Comparison of ENCODE assay signal across 18 cellular contexts in the genomic region with DNA sequence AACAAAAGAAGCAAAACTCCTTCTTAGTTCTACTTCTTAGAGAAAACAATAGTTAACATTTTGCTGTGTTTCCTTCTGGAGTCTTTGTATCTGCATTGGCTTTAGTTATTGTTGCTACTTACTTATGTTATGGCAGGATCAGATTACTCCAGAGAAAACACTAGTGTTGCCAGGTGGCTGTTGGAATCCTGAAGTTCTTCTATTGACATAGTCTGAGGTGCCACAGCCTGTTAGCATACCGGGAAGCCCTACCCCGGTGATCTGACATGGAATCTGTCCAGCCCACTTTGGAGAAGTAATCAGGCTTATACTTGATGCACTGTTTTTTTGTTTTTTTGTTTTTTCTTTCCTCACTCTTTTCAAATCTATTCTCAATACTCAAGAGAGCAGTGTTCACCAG.
DNase-seq lines count a peak whose midpoint lies in the region; ATAC-seq and TF ChIP-seq lines count a peak whose summit lies in the region.
"Had no signal": no experiment of that assay in that cellular context is flagged by ENCODE, and none has a peak within 500 bp of the region (broad histone marks: within the 10 kb centered on the region; RNA-seq: fewer than 3 reads in every experiment).

No MANE protein-coding gene starts in this region.

- ATAC-seq in lung (ENCODE audit: insufficient read depth, low FRiP score) = no peak
- no peak for ATAC-seq in GM18873 (IDR thresholded peaks at IDR 0.05; ENCODE audit: low FRiP score, unreplicated experiment)
- ATAC-seq in HG03139 (IDR thresholded peaks at IDR 0.05; ENCODE audit: unreplicated experiment) = no peak
- no peak for ATAC-seq in GM21723 (IDR thresholded peaks at IDR 0.05; ENCODE audit: unreplicated experiment)
- no peak for ATAC-seq in heart right ventricle
- ATAC-seq: Panc1, T-helper 17 cell had no signal

- intact Hi-C loops in heart right ventricle (cut with DNase I) = no loop called here

- TF ChIP-seq CTCF in lung (IDR thresholded peaks at IDR 0.05; ENCODE audit: control extremely low read depth, extremely low read depth) = no peak
- no peak for TF ChIP-seq CTCF in heart right ventricle (IDR thresholded peaks at IDR 0.05)

- H3K27ac ChIP-seq in lung (ENCODE audit: low read depth in 1 of 2, low read length in 1 of 2) (no peak overlapping the region), heart right ventricle (no peak overlapping the region)
- H3K27ac ChIP-seq: cardiac muscle cell, epithelial cell of prostate, parathyroid adenoma, vagina had no signal

- 48 to 83% methylated on average over 2 of the region's 2 CpGs for WGBS in lung, 2 donors
- WGBS in heart right ventricle, 2 donors = 23 to 31% methylated on average over 2 of the region's 2 CpGs

- H3K4me1 ChIP-seq in lung (ENCODE audit: control insufficient read depth in 2 of 2, insufficient read depth in 2 of 2, low read length in 2 of 2) (no peaks in the 10 kb centered on the region), heart right ventricle (no peaks in the 10 kb centered on the region)
- H3K4me1 ChIP-seq: parathyroid adenoma, vagina had no signal

- H3K36me3 ChIP-seq in lung (ENCODE audit: control insufficient read depth in 2 of 2, insufficient read depth in 2 of 2, low read length in 2 of 2) (no peaks in the 10 kb centered on the region), heart right ventricle (no peaks in the 10 kb centered on the region)
- H3K36me3 ChIP-seq: cardiac muscle cell, vagina had no signal

- H3K4me3 ChIP-seq in lung (no peak overlapping the region), heart right ventricle (no peak overlapping the region)
- H3K4me3 ChIP-seq: cardiac muscle cell, vagina had no signal

- H3K9me3 ChIP-seq in lung (ENCODE audit: control insufficient read depth in 2 of 2, insufficient read depth in 1 of 2, low read length in 1 of 2) (peaks cover 0 to 2% of the 10 kb centered on the region in 2 donors), heart right ventricle (peaks cover 0 to 32% (median 0%) of the 10 kb centered on the region in 11 donors)
- H3K9me3 ChIP-seq: vagina had no signal

- DNase-seq in DMS153 (lab: John Stamatoyannopoulos, UW) (peak; percentile 82), NCI-H2107 (lab: John Stamatoyannopoulos, UW) (peak; percentile 4), SW480 (ENCODE audit: low spot score) (peak; percentile 55), lung (ENCODE audit: low spot score) (peak; percentile 49), heart right ventricle (no peak)
- DNase-seq: activated CD4-positive, alpha-beta memory T cell treated with anti-CD3 and anti-CD28 coated beads for 36 hours; activated gamma-delta T cell; GOT3; stimulated activated CD4-positive, alpha-beta T cell treated with anti-CD3 and anti-CD28 coated beads, Interleukin-1b, Interleukin-23, amount 100 ng/mL, for 48 hours; T-helper 17 cell had no signal

- H3K27me3 ChIP-seq in lung (ENCODE audit: control insufficient read depth, insufficient read depth) = no peaks in the 10 kb centered on the region
- H3K27me3 ChIP-seq in heart right ventricle = no peaks in the 10 kb centered on the region
- H3K27me3 ChIP-seq: cardiac muscle cell, vagina had no signal

Comparison
In these comparisons a context has a peak if more than half of its experiments do, and no peak if none do; other contexts are left out.
1. DNase-seq: peak in DMS153 (single experiment), NCI-H2107 (single experiment), SW480 (single experiment) and lung (single experiment); none in heart right ventricle (0 of 2).